ENCODE assay signal across 10 cellular contexts in genomic region chr9:71716138-71716909, GRCh38. TPM values are rescaled to one million over a fixed set of nuclear protein-coding genes. Genes with fewer than 3 reads are reported as not detected.
DNase-seq lines count a peak whose midpoint lies in the region; ATAC-seq and TF ChIP-seq lines count a peak whose summit lies in the region.
"Had no signal": no experiment of that assay in that cellular context is flagged by ENCODE, and none has a peak within 500 bp of the region (broad histone marks: within the 10 kb centered on the region; RNA-seq: fewer than 3 reads in every experiment).

No MANE protein-coding gene starts in this region.

- TF ChIP-seq POLR2A in uterus (IDR thresholded peaks at IDR 0.05) = no peak

- H2AFZ ChIP-seq in OCI-LY3 (ENCODE audit: low read depth, low read length) (no peak overlapping the region), parathyroid adenoma (no peak overlapping the region)

- intact Hi-C loops in dorsolateral prefrontal cortex (cut with DNase I) (loop anchor here in 1 of 2 donors (5.0 kb wide), 1 partner anchor 51 kb away; the partner anchor contains the start of gene CEMIP2), uterus (cut with DNase I; ENCODE audit: low total_unique reads) (no loop called here)

- H3K4me1 ChIP-seq in OCI-LY3 (ENCODE audit: low read length) (no peaks in the 10 kb centered on the region), parathyroid adenoma (peaks cover 8% of the 10 kb centered on the region), uterus (no peaks in the 10 kb centered on the region)

- no peaks in the 10 kb centered on the region for H4K20me1 ChIP-seq in OCI-LY3 (ENCODE audit: insufficient read depth, low read length)

- no peak overlapping the region for H3K9ac ChIP-seq in OCI-LY3 (ENCODE audit: low read length)
- H3K9ac ChIP-seq in parathyroid adenoma = no peak overlapping the region

- H3K79me2 ChIP-seq in OCI-LY3 (ENCODE audit: low read length) (no peaks in the 10 kb centered on the region), parathyroid adenoma (no peaks in the 10 kb centered on the region)

- H3K27me3 ChIP-seq in OCI-LY3 (ENCODE audit: low read depth, low read length) (no peaks in the 10 kb centered on the region), dorsolateral prefrontal cortex (no peaks in the 10 kb centered on the region), parathyroid adenoma (ENCODE audit: control insufficient read depth, insufficient read depth, low read length) (no peaks in the 10 kb centered on the region), uterus (no peaks in the 10 kb centered on the region)

- TF ChIP-seq CTCF in OCI-LY3 (IDR thresholded peaks at IDR 0.05; ENCODE audit: low read depth, low read length) (peak; percentile 49), dorsolateral prefrontal cortex (IDR thresholded peaks at IDR 0.05 in 54 of 56, conservative IDR thresholded peaks at IDR 0.05 in 2 of 56; ENCODE audit: low read depth in 1 of 56, partially characterized antibody in 56 of 56) (peak; percentile 23 to 69 (median 48)), parathyroid adenoma (IDR thresholded peaks at IDR 0.05) (peak; percentile 58), GM10266 (IDR thresholded peaks at IDR 0.05; ENCODE audit: control insufficient read depth, insufficient read depth, low read depth, missing control alignments) (no peak), uterus (IDR thresholded peaks at IDR 0.05) (peak in 1 of 4 experiments; percentile 14)

- DNase-seq in GM03348 (ENCODE audit: low spot score) = peak; percentile 17
- no peak for DNase-seq in dorsolateral prefrontal cortex
- no peak for DNase-seq in cerebellum (ENCODE audit: low spot score)
- no peak for DNase-seq in GM10266 (ENCODE audit: extremely low spot score)
- no peak for DNase-seq in uterus
- DNase-seq: left ventricle myocardium superior; stimulated activated CD4-positive, alpha-beta T cell treated with anti-CD3 and anti-CD28 coated beads, Interleukin-2, amount 100 ng/mL, for 24 hours had no signal

- no peak overlapping the region for H3K4me2 ChIP-seq in OCI-LY3 (ENCODE audit: low read length)
- no peak overlapping the region for H3K4me2 ChIP-seq in parathyroid adenoma (ENCODE audit: low read length)

- H3K36me3 ChIP-seq in OCI-LY3 (replicated peaks; ENCODE audit: low read depth, low read length) = no peaks in the 10 kb centered on the region
- peaks cover 3% of the 10 kb centered on the region for H3K36me3 ChIP-seq in parathyroid adenoma (ENCODE audit: control insufficient read depth, insufficient read depth, low read length)
- no peaks in the 10 kb centered on the region for H3K36me3 ChIP-seq in uterus

- no peak overlapping the region for H3K27ac ChIP-seq in OCI-LY3 (ENCODE audit: low read length)
- H3K27ac ChIP-seq in dorsolateral prefrontal cortex = peak overlapping the region in 2 of 59 donors; percentile 1 to 2
- no peak overlapping the region for H3K27ac ChIP-seq in parathyroid adenoma
- H3K27ac ChIP-seq in uterus = no peak overlapping the region

- H3K4me3 ChIP-seq in OCI-LY3 (ENCODE audit: low read length) (no peak overlapping the region), dorsolateral prefrontal cortex (no peak overlapping the region), parathyroid adenoma (ENCODE audit: low read depth, low read length) (no peak overlapping the region), uterus (no peak overlapping the region)

- no peaks in the 10 kb centered on the region for H3K9me3 ChIP-seq in OCI-LY3 (ENCODE audit: insufficient read depth, low read length)
- H3K9me3 ChIP-seq in parathyroid adenoma (ENCODE audit: control insufficient read depth, low read length) = no peaks in the 10 kb centered on the region
- no peaks in the 10 kb centered on the region for H3K9me3 ChIP-seq in uterus

- no peak for ATAC-seq in GM18858 (IDR thresholded peaks at IDR 0.05; ENCODE audit: unreplicated experiment)
- ATAC-seq: left ventricle myocardium superior had no signal

RNA-seq across cellular contexts. Expression of gene CEMIP2, which starts 52.0 kb away (rescaled TPM):
- total RNA-seq in dorsolateral prefrontal cortex (10 to 100 TPM; 20.5 to 81.8 (median 47.2) TPM), cerebellum (43.7 TPM), uterus (10 to 100 TPM in 3 of 4 donors, 1 to 10 TPM in 1; 7.4 to 50.7 (median 30.5) TPM)
